ENCODE assay signal across 18 cellular contexts in the genomic region with DNA sequence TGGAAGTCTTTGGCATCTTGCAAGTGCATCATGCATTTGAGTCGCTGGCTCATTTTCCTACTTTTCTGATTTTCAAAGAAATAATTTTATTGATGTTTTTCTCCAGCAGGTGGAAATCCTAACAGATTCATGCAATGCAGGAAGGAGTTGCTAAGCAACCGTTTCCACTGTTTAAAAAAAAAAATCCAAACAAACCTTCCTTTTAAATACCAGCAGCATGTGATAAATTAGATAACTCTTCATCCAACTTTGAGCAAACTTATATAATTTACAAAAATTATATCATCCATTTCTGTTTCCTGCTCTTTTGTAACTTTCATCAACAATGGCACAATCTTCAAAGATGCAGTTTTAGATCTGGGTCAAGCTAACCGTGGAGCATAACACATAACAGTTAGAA.
"Had no signal": no experiment of that assay in that cellular context is flagged by ENCODE, and none has a peak within 500 bp of the region (broad histone marks: within the 10 kb centered on the region; RNA-seq: fewer than 3 reads in every experiment).

No MANE protein-coding gene starts in this region.

- H3K4me3 ChIP-seq: right atrium auricular region, skin epidermis, tibial nerve had no signal

- H3K4me1 Mint-ChIP-seq: activated CD4-positive, alpha-beta T cell treated with anti-CD3 and anti-CD28 coated beads, Interleukin-2, amount 10 ng/mL, durations not matched to agents 7 days and 5 days; activated naive CD8-positive, alpha-beta T cell treated with anti-CD3 and anti-CD28 coated beads for 36 hours; central memory CD8-positive, alpha-beta T cell had no signal

- FAIRE-seq: islet of Langerhans, TTC549 had no signal

- H3K27me3 Mint-ChIP-seq: activated CD4-positive, alpha-beta T cell treated with anti-CD3 and anti-CD28 coated beads, Interleukin-2, amount 10 ng/mL, durations not matched to agents 7 days and 5 days; activated naive CD8-positive, alpha-beta T cell treated with anti-CD3 and anti-CD28 coated beads for 36 hours; central memory CD8-positive, alpha-beta T cell; effector memory CD8-positive, alpha-beta T cell; natural killer cell treated with Interleukin-12 subunit alpha and Interleukin-12 subunit beta and Interleukin-15 and Interleukin-18, amount 100 ng/mL, for 72 hours had no signal

- H3K36me3 Mint-ChIP-seq: activated naive CD8-positive, alpha-beta T cell treated with anti-CD3 and anti-CD28 coated beads for 36 hours; natural killer cell treated with Interleukin-12 subunit alpha and Interleukin-12 subunit beta and Interleukin-15 and Interleukin-18, amount 100 ng/mL, for 72 hours had no signal

- H3K9me3 Mint-ChIP-seq: activated CD4-positive, alpha-beta T cell treated with anti-CD3 and anti-CD28 coated beads, Interleukin-2, amount 10 ng/mL, durations not matched to agents 7 days and 5 days; activated naive CD8-positive, alpha-beta T cell treated with anti-CD3 and anti-CD28 coated beads for 36 hours; central memory CD8-positive, alpha-beta T cell; natural killer cell treated with Interleukin-12 subunit alpha and Interleukin-12 subunit beta and Interleukin-15 and Interleukin-18, amount 100 ng/mL, for 72 hours had no signal

- DNase-seq: activated CD4-positive, alpha-beta T cell treated with anti-CD3 and anti-CD28 coated beads, Interleukin-2, amount 10 ng/mL, durations not matched to agents 7 days and 5 days; activated CD4-positive, CD25-positive, alpha-beta regulatory T cell; activated naive CD8-positive, alpha-beta T cell treated with anti-CD3 and anti-CD28 coated beads for 36 hours; amygdala; brain microvascular endothelial cell; effector memory CD8-positive, alpha-beta T cell; erythroblast; mammary epithelial cell; nucleus accumbens; stimulated activated CD4-positive, alpha-beta T cell treated with anti-CD3 and anti-CD28 coated beads, Interleukin-4, amount 100 ng/mL, for 24 hours; stimulated activated naive CD4-positive, alpha-beta T cell had no signal

- H3K27ac Mint-ChIP-seq: activated CD4-positive, alpha-beta T cell treated with anti-CD3 and anti-CD28 coated beads, Interleukin-2, amount 10 ng/mL, durations not matched to agents 7 days and 5 days; activated naive CD8-positive, alpha-beta T cell treated with anti-CD3 and anti-CD28 coated beads for 36 hours; effector memory CD8-positive, alpha-beta T cell; natural killer cell treated with Interleukin-12 subunit alpha and Interleukin-12 subunit beta and Interleukin-15 and Interleukin-18, amount 100 ng/mL, for 72 hours had no signal

- ATAC-seq: effector memory CD8-positive, alpha-beta T cell; natural killer cell treated with Interleukin-12 subunit alpha and Interleukin-12 subunit beta and Interleukin-15 and Interleukin-18, amount 100 ng/mL, for 72 hours had no signal

- H3K4me3 Mint-ChIP-seq: activated CD4-positive, alpha-beta T cell treated with anti-CD3 and anti-CD28 coated beads, Interleukin-2, amount 10 ng/mL, durations not matched to agents 7 days and 5 days; activated naive CD8-positive, alpha-beta T cell treated with anti-CD3 and anti-CD28 coated beads for 36 hours; central memory CD8-positive, alpha-beta T cell; effector memory CD8-positive, alpha-beta T cell; natural killer cell treated with Interleukin-12 subunit alpha and Interleukin-12 subunit beta and Interleukin-15 and Interleukin-18, amount 100 ng/mL, for 72 hours had no signal
